Comparison of ENCODE assay signal across 2 cellular contexts in genomic region chr6:1461207-1461606, GRCh38.
TF ChIP-seq lines count a peak whose summit lies in the region.

No MANE protein-coding gene starts in this region.

TF ChIP-seq in IMR-90, 13 proteins besides CTCF, POLR2A, EP300 and RAD21:
- TF ChIP-seq USF2 (IDR thresholded peaks at IDR 0.05; ENCODE audit: low read depth, low read length), result no peak
- no peak for TF ChIP-seq SMC3 (IDR thresholded peaks at IDR 0.05; ENCODE audit: low read depth, low read length)
- TF ChIP-seq CEBPB (IDR thresholded peaks at IDR 0.05; ENCODE audit: low read depth, low read length), result peak; percentile 44
- TF ChIP-seq CHD1 (IDR thresholded peaks at IDR 0.05; ENCODE audit: low read depth, low read length), result no peak

TF ChIP-seq in GM12878, 131 proteins besides CTCF, POLR2A, EP300 and RAD21 (continues in another document):
- TF ChIP-seq MYB (IDR thresholded peaks at IDR 0.05; ENCODE audit: borderline replicate concordance, low read depth, low read length) (no peak), USF1 (IDR thresholded peaks at IDR 0.05; ENCODE audit: borderline replicate concordance, extremely low read length, insufficient read depth, low read depth, low read length) (no peak), STAT3 (IDR thresholded peaks at IDR 0.05; ENCODE audit: low read depth, low read length) (no peak), MYC (IDR thresholded peaks at IDR 0.05; ENCODE audit: insufficient read depth, insufficient read length, insufficient replicate concordance, low read length, severe bottlenecking) (no peak), ZNF217 (IDR thresholded peaks at IDR 0.05) (peak; percentile 80; the same call in 1 of the 2 replicates), POU2F2 (IDR thresholded peaks at IDR 0.05; ENCODE audit: borderline replicate concordance, low read depth, low read length) (peak; percentile 41; the same call in 1 of the 3 replicates), SMC3 (IDR thresholded peaks at IDR 0.05; ENCODE audit: borderline replicate concordance, low read length) (no peak), NR2C1 (IDR thresholded peaks at IDR 0.05) (no peak), RFX5 (IDR thresholded peaks at IDR 0.05; ENCODE audit: low read depth, low read length) (no peak), ZZZ3 (IDR thresholded peaks at IDR 0.05; ENCODE audit: control insufficient read depth, insufficient read length, low read depth) (no peak), STAT1 (conservative IDR thresholded peaks at IDR 0.05) (no peak), RCOR1 (conservative IDR thresholded peaks at IDR 0.05; ENCODE audit: low read depth, low read length) (no peak), NR2F1 (conservative IDR thresholded peaks at IDR 0.05) (no peak; the same call in 1 of the 2 replicates), PKNOX1 (IDR thresholded peaks at IDR 0.05) (peak; percentile 30; the same call in 1 of the 2 replicates), BACH1 (IDR thresholded peaks at IDR 0.05; ENCODE audit: borderline replicate concordance) (no peak), HCFC1 (IDR thresholded peaks at IDR 0.05; ENCODE audit: low read length) (no peak), CUX1 (IDR thresholded peaks at IDR 0.05; ENCODE audit: insufficient replicate concordance, low read depth, low read length) (no peak), ZBED1 (IDR thresholded peaks at IDR 0.05; ENCODE audit: borderline replicate concordance) (no peak), ZNF592 (IDR thresholded peaks at IDR 0.05) (no peak), ATF3 (IDR thresholded peaks at IDR 0.05; ENCODE audit: borderline replicate concordance, extremely low read depth, low read depth, low read length) (no peak), FOXM1 (IDR thresholded peaks at IDR 0.05; ENCODE audit: low read depth, low read length) (peak; percentile 90), EGR1 (IDR thresholded peaks at IDR 0.05; ENCODE audit: borderline replicate concordance in 1 of 2, low read depth in 2 of 2, low read length in 2 of 2) (no peak), KDM1A (IDR thresholded peaks at IDR 0.05; ENCODE audit: borderline replicate concordance) (no peak), SPI1 (IDR thresholded peaks at IDR 0.05; ENCODE audit: borderline replicate concordance, insufficient read depth, low read depth, low read length) (no peak), POLR2AphosphoS5 (IDR thresholded peaks at IDR 0.05; ENCODE audit: low read length) (no peak), SIN3A (IDR thresholded peaks at IDR 0.05; ENCODE audit: low read depth, low read length) (no peak), RAD51 (IDR thresholded peaks at IDR 0.05) (no peak), ZSCAN29 (IDR thresholded peaks at IDR 0.05) (no peak), MAX (IDR thresholded peaks at IDR 0.05; ENCODE audit: low read depth, low read length) (no peak), MEF2A (IDR thresholded peaks at IDR 0.05; ENCODE audit: insufficient read depth, low read depth, low read length) (no peak), SKIL (IDR thresholded peaks at IDR 0.05; ENCODE audit: low read depth, poor library complexity, severe bottlenecking) (peak; percentile 77), TCF12 (IDR thresholded peaks at IDR 0.05; ENCODE audit: low read depth, low read length) (no peak), ELK1 (IDR thresholded peaks at IDR 0.05; ENCODE audit: low read depth, low read length) (no peak), GABPA (IDR thresholded peaks at IDR 0.05; ENCODE audit: low read depth) (no peak), SREBF2 (IDR thresholded peaks at IDR 0.05; ENCODE audit: low read length) (no peak), NFYA (IDR thresholded peaks at IDR 0.05; ENCODE audit: borderline replicate concordance, low read depth, low read length) (no peak), RELA (IDR thresholded peaks at IDR 0.05; ENCODE audit: borderline replicate concordance, partially characterized antibody) (no peak), WRNIP1 (IDR thresholded peaks at IDR 0.05; ENCODE audit: borderline replicate concordance, low read depth, low read length) (no peak), ZNF274 (IDR thresholded peaks at IDR 0.05; ENCODE audit: insufficient read depth, insufficient read length) (no peak), ATF7 (IDR thresholded peaks at IDR 0.05; ENCODE audit: low read depth) (no peak), PRDM15 (CRISPR knock-in tag; IDR thresholded peaks at IDR 0.05) (no peak), MXI1 (IDR thresholded peaks at IDR 0.05; ENCODE audit: low read depth, low read length) (no peak), EED (IDR thresholded peaks at IDR 0.05; ENCODE audit: low read depth) (peak; percentile 86), ZNF622 (IDR thresholded peaks at IDR 0.05) (no peak), NRF1 (conservative IDR thresholded peaks at IDR 0.05; ENCODE audit: low read depth, low read length) (no peak), POLR2AphosphoS2 (IDR thresholded peaks at IDR 0.05; ENCODE audit: low read depth, low read length) (no peak)
